6 cellular contexts compared by ENCODE assay signal in genomic region chr20:3158968-3159431, GRCh38. TPM values are rescaled to one million over a fixed set of nuclear protein-coding genes. Genes with fewer than 3 reads are reported as not detected.
DNase-seq lines count a peak whose midpoint lies in the region; ATAC-seq and TF ChIP-seq lines count a peak whose summit lies in the region.

No MANE protein-coding gene starts in this region.

- 1 to 3% (median 2%) methylated on average over 10 of the region's 10 CpGs for WGBS in adrenal gland, 4 donors

- POLR2A ChIA-PET in GM10248 (lab: Yijun Ruan, JAX), result interaction anchor here (0.5 kb wide), 1 partner anchor 20 kb away, joined by 3 read pairs; no protein-coding TSS in a partner anchor

- peaks cover 20 to 29% of the 10 kb centered on the region in 2 donors for H3K4me1 ChIP-seq in adrenal gland (replicated peaks in 1 of 2)
- H3K4me1 ChIP-seq in muscle layer of colon (ENCODE audit: insufficient read depth, low read length), result peaks cover 28% of the 10 kb centered on the region

- ATAC-seq in GM21447 (IDR thresholded peaks at IDR 0.05; ENCODE audit: unreplicated experiment), result no peak

- peak overlapping the region; percentile 98 for H3K9ac ChIP-seq in muscle layer of colon (ENCODE audit: low read length)

- no peak for TF ChIP-seq CTCF in adrenal gland (IDR thresholded peaks at IDR 0.05)
- no peak for TF ChIP-seq CTCF in GM10248 (IDR thresholded peaks at IDR 0.05; ENCODE audit: control extremely low read depth, extremely low read depth, low read depth, missing control alignments)

- H3K4me3 ChIP-seq in adrenal gland (peak overlapping the region; percentile 75 to 98 (median 84)), muscle layer of colon (ENCODE audit: low read depth in 1 of 2, low read length in 2 of 2) (peak overlapping the region; percentile 84 to 95)

- CTCF ChIA-PET in GM10248 (lab: Yijun Ruan, JAX), result interaction anchor here (1.2 to 2.8 kb wide), 6 partner anchors 13 to 47 kb away, joined by 3 to 11 read pairs (median 4); no protein-coding TSS in a partner anchor

- H3K36me3 ChIP-seq in adrenal gland (replicated peaks in 1 of 2), result peaks cover 0 to 4% of the 10 kb centered on the region in 2 donors
- no peaks in the 10 kb centered on the region for H3K36me3 ChIP-seq in muscle layer of colon (ENCODE audit: insufficient read depth, low read length)

- peak; percentile 25 for DNase-seq in HK-2 (ENCODE audit: unreplicated experiment)
- peak in 1 of 7 donors; percentile 48 for DNase-seq in adrenal gland
- DNase-seq in GM10248 (ENCODE audit: extremely low spot score), result no peak
- DNase-seq in epidermal melanocyte (ENCODE audit: insufficient read length, low spot score), result no peak

- H3K27ac ChIP-seq in adrenal gland, result peak overlapping the region; percentile 76 to 94 (median 83)
- peak overlapping the region; percentile 77 for H3K27ac ChIP-seq in muscle layer of colon (ENCODE audit: low read depth, low read length)

- TF ChIP-seq POLR2A in adrenal gland (IDR thresholded peaks at IDR 0.05), result no peak

- intact Hi-C loops in adrenal gland (cut with DNase I), result no loop called here

- H3K9me3 ChIP-seq in adrenal gland (replicated peaks in 1 of 3) (no peaks in the 10 kb centered on the region), muscle layer of colon (ENCODE audit: low read length) (no peaks in the 10 kb centered on the region)

- H3K27me3 ChIP-seq in adrenal gland, result no peaks in the 10 kb centered on the region
- no peaks in the 10 kb centered on the region for H3K27me3 ChIP-seq in muscle layer of colon (ENCODE audit: control insufficient read depth in 1 of 2, insufficient read depth in 2 of 2, low read length in 2 of 2)

RNA-seq across cellular contexts. Expression of gene FASTKD5, which starts 0.7 kb away (rescaled TPM):
- total RNA-seq in adrenal gland, result 10 to 100 TPM; 19.1 to 33.8 (median 27.2) TPM
- polyA plus RNA-seq in adrenal gland, result 10 to 100 TPM in 2 of 3 donors, 1 to 10 TPM in 1; 7.2 to 45.0 (median 12.3) TPM

RNA-seq across cellular contexts. Expression of gene UBOX5, which starts 0.7 kb away (rescaled TPM):
- total RNA-seq in adrenal gland, result 10 to 100 TPM in 1 of 8 donors, 1 to 10 TPM in 7; 3.1 to 10.2 (median 8.1) TPM
- 1 to 10 TPM; 4.8 to 9.2 (median 5.0) TPM for polyA plus RNA-seq in adrenal gland

RNA-seq across cellular contexts. Expression of gene LZTS3, which starts 14.3 kb away (rescaled TPM):
- total RNA-seq in adrenal gland, result 10 to 100 TPM in 5 of 8 donors, 1 to 10 TPM in 3; 5.8 to 29.9 (median 11.5) TPM
- 10 to 100 TPM in 1 of 3 donors, 1 to 10 TPM in 2; 3.6 to 12.9 (median 6.5) TPM for polyA plus RNA-seq in adrenal gland

RNA-seq across cellular contexts. Expression of gene DDRGK1, which starts 45.5 kb away (rescaled TPM):
- 100 to 1,000 TPM; 124 to 202 (median 166) TPM for total RNA-seq in adrenal gland
- polyA plus RNA-seq in adrenal gland, result 100 to 1,000 TPM in 2 of 3 donors, 10 to 100 TPM in 1; 81.6 to 125 (median 113) TPM

RNA-seq across cellular contexts. Expression of gene ITPA, which starts 50.3 kb away (rescaled TPM):
- 10 to 100 TPM; 41.4 to 82.3 (median 58.6) TPM for total RNA-seq in adrenal gland
- 100 to 1,000 TPM in 2 of 3 donors, 10 to 100 TPM in 1; 29.3 to 182 (median 131) TPM for polyA plus RNA-seq in adrenal gland
